ENCODE assay signal across 1 cellular context in the genomic region with DNA sequence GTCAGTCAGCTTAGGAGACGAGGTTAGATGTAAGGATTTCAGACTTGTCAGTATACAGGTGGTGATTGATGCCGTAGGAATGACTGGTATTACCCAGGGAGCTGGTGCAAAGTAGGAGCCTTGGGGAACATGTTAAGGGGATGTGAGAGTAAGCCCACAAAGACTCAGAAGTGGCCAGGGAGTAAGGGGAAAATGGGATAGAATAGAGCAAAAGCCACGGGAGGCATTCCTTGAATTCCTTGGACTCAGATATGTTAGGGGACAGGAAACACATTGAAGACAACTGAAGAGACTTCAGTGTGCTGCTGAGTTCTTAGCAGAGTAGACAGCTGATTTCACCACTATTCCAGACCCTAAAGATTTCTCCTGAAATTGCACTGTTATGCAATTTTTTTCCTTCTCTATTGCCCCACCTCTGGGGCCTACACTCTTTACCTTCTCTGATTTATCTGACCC.
TF ChIP-seq lines count a peak whose summit lies in the region.

No MANE protein-coding gene starts in this region.

TF ChIP-seq in endothelial cell of umbilical vein, 7 proteins besides CTCF, POLR2A, EP300 and RAD21 (continued from another document):
- TF ChIP-seq FOS (IDR thresholded peaks at IDR 0.05; ENCODE audit: borderline replicate concordance, insufficient read depth, low read length) (no peak), JUN (IDR thresholded peaks at IDR 0.05; ENCODE audit: borderline replicate concordance, insufficient read depth, insufficient read length, low read depth) (no peak)
